Comparison of ENCODE assay signal across 13 cellular contexts in genomic region chr12:109892748-109893147, GRCh38.
A peak's percentile ranks its signal among the peaks of the same experiment; 100 is the strongest.
DNase-seq lines count a peak whose midpoint lies in the region; ATAC-seq, FAIRE-seq and TF ChIP-seq lines count a peak whose summit lies in the region.
"Had no signal": no experiment of that assay in that cellular context is flagged by ENCODE, and none has a peak within 500 bp of the region (broad histone marks: within the 10 kb centered on the region; RNA-seq: fewer than 3 reads in every experiment).

No MANE protein-coding gene starts in this region.

- H3K4me3 Mint-ChIP-seq in effector memory CD8-positive, alpha-beta T cell = peak overlapping the region; percentile 55 to 62

- H3K27me3 Mint-ChIP-seq in effector memory CD8-positive, alpha-beta T cell = no peaks in the 10 kb centered on the region

- peak overlapping the region; percentile 50 to 74 for H3K27ac Mint-ChIP-seq in effector memory CD8-positive, alpha-beta T cell

- in situ Hi-C loops in GM13977 (cut with MboI; ENCODE audit: low pct_unique_long_range_greater_than_20kb, low sequenced_read_pairs, unreplicated experiment) = no loop called here

- H3K9me3 Mint-ChIP-seq in effector memory CD8-positive, alpha-beta T cell = no peaks in the 10 kb centered on the region

- TF ChIP-seq CTCF in GM13977 (IDR thresholded peaks at IDR 0.05; ENCODE audit: extremely low read depth, insufficient read depth, missing control alignments) = no peak

- H3K4me1 Mint-ChIP-seq in effector memory CD8-positive, alpha-beta T cell (ENCODE audit: low read depth in 2 of 2) = peaks cover 33 to 46% of the 10 kb centered on the region in 2 donors

- peak; percentile 62 for DNase-seq in GM13977 (ENCODE audit: low spot score)
- DNase-seq in effector memory CD8-positive, alpha-beta T cell = peak; percentile 12 to 44 (median 23)
- no peak for DNase-seq in HTR-8/SVneo (ENCODE audit: insufficient read length, low spot score)
- no peak for DNase-seq in HPDE6-E6E7 (ENCODE audit: extremely low spot score)
- no peak for DNase-seq in AG08396 (ENCODE audit: low spot score)
- DNase-seq: mesendoderm, NCI-H1417 treated with DMSO at 0.1 percent for 48 hours, small intestine had no signal

- peaks cover 5% of the 10 kb centered on the region for H3K36me3 Mint-ChIP-seq in effector memory CD8-positive, alpha-beta T cell (ENCODE audit: insufficient read depth)

- FAIRE-seq in HTR-8/SVneo (lab: Jason Lieb, UNC) = no peak
- FAIRE-seq: frontal cortex, G401.6, small intestine had no signal

- ATAC-seq in GM19463 (IDR thresholded peaks at IDR 0.05; ENCODE audit: unreplicated experiment) (peak; percentile 77), HG03159 (IDR thresholded peaks at IDR 0.05; ENCODE audit: unreplicated experiment) (peak; percentile 68), GM21717 (IDR thresholded peaks at IDR 0.05; ENCODE audit: unreplicated experiment) (no peak)
- ATAC-seq in effector memory CD8-positive, alpha-beta T cell (replicated peaks) = peak; percentile 75

Comparison
In these comparisons a context has a peak if more than half of its experiments do, and no peak if none do; other contexts are left out.
1. DNase-seq: peak in GM13977 (single experiment) and effector memory CD8-positive, alpha-beta T cell (3 of 3); none in HTR-8/SVneo (single experiment), HPDE6-E6E7 (single experiment) and AG08396 (single experiment).